ENCODE assay signal across 18 cellular contexts in the genomic region with DNA sequence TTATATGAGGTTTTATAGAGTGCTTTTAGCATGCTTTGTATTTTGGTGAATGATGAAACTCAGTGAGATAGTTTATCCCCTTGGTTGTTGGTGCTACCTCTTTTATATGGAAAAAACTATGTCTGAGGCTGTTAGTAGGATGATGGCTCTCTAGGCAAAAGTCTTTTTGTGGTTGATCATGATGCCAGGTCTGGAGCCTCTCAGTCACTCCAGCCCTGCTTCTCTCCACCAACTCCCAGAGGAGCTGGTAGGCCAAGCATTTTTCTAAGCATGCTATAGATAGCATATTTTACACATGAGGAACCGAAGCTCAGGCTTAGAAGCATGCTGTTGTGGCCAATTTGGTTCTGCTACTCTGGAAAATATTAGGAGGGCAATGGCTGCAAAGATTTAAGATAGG.
"Had no signal": no experiment of that assay in that cellular context is flagged by ENCODE, and none has a peak within 500 bp of the region (broad histone marks: within the 10 kb centered on the region; RNA-seq: fewer than 3 reads in every experiment).

No MANE protein-coding gene starts in this region.

- H3K9me3 ChIP-seq: breast epithelium, heart left ventricle, left ventricle myocardium inferior, sigmoid colon, testis, upper lobe of right lung had no signal

- H3K36me3 ChIP-seq: breast epithelium, heart left ventricle, left ventricle myocardium inferior, sigmoid colon, upper lobe of right lung had no signal

- DNase-seq: activated CD4-positive, alpha-beta memory T cell treated with anti-CD3 and anti-CD28 coated beads for 36 hours; activated gamma-delta T cell treated with Interleukin-2 at 50 U/mL for 16 hours; activated naive CD8-positive, alpha-beta T cell treated with anti-CD3 and anti-CD28 coated beads for 36 hours; activated T-cell treated with anti-CD3 and anti-CD28 coated beads, Interleukin-2, amount 50 U/mL, for 72 hours; anterior cingulate cortex; dorsolateral prefrontal cortex; foreskin melanocyte; heart left ventricle; left ventricle myocardium inferior; mesenchymal stem cell; sigmoid colon; stimulated activated CD4-positive, alpha-beta T cell treated with anti-CD3 and anti-CD28 coated beads, Interleukin-4, amount 100 ng/mL, for 1 hour; stimulated activated CD8-positive, alpha-beta memory T cell treated with anti-CD3 and anti-CD28 coated beads, Interleukin-4, amount 100 ng/mL, for 48 hours; stimulated activated naive CD8-positive, alpha-beta T cell treated with anti-CD3 and anti-CD28 coated beads, Interleukin-15, Interleukin-2, amounts not matched to agents 100 U/mL and 50 U/mL, for 24 hours; testis; upper lobe of right lung had no signal

- ATAC-seq: activated T-cell treated with anti-CD3 and anti-CD28 coated beads, Interleukin-2, amount 50 U/mL, for 72 hours; esophagus mucosa; heart left ventricle; stimulated activated naive CD8-positive, alpha-beta T cell treated with anti-CD3 and anti-CD28 coated beads, Interleukin-15, Interleukin-2, amounts not matched to agents 100 U/mL and 50 U/mL, for 24 hours; upper lobe of right lung had no signal

- H3K27ac ChIP-seq: breast epithelium, heart left ventricle, left ventricle myocardium inferior, sigmoid colon, testis, upper lobe of right lung had no signal

- H3K4me1 ChIP-seq: breast epithelium, heart left ventricle, left ventricle myocardium inferior, sigmoid colon, testis, upper lobe of right lung had no signal

- H3K27me3 ChIP-seq: breast epithelium, dorsolateral prefrontal cortex, heart left ventricle, sigmoid colon, testis, upper lobe of right lung had no signal

- H3K4me3 ChIP-seq: breast epithelium, dorsolateral prefrontal cortex, heart left ventricle, left ventricle myocardium inferior, sigmoid colon, testis, upper lobe of right lung had no signal
